Comparison of ENCODE assay signal across 2 cellular contexts in the genomic region with DNA sequence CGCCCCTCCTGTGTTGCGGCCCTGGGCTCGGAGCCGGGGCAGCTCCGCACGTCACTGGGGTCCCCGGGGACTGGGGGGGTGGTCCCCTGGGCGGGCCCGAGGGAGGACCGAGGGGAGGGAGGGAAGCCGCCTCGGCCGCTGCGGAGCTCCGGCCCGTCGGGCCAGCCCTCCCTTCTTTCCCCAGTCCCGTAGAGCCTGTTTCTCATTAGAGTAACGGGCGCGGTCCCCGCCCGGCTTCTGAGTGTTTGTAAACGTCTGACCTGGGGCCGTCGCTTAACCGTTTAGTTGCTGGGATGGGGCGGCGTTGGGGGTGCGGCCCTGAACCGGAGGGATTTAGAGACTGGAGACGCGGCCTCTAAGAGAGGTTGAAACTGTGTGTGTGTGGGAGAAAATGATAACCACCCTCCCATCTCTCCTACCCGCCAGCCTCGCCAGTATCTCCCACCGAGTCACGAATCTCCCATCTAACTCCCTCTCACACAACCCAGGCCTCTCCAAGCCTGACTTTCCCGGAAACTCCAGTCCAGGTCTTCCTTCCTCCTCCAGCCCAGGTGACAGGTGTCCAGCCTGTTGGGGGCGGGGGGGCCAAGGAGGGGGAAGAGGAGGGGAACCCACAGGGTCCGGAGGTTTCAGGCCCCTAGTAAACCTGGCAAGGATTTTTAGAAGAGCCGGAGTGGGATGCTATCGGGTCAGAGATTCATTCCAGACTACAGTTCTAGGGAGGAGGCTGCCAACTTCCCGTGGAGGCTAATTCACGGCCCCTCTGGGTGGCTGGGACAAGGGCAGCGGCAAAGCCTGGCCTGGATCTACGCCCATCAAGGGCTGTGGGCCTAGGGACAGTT.
TF ChIP-seq lines count a peak whose summit lies in the region.

No MANE protein-coding gene starts in this region.

TF ChIP-seq in HEK293, 187 proteins besides CTCF, POLR2A, EP300 and RAD21 (continued from another document and continues in another):
- TF ChIP-seq, protein P1, sequence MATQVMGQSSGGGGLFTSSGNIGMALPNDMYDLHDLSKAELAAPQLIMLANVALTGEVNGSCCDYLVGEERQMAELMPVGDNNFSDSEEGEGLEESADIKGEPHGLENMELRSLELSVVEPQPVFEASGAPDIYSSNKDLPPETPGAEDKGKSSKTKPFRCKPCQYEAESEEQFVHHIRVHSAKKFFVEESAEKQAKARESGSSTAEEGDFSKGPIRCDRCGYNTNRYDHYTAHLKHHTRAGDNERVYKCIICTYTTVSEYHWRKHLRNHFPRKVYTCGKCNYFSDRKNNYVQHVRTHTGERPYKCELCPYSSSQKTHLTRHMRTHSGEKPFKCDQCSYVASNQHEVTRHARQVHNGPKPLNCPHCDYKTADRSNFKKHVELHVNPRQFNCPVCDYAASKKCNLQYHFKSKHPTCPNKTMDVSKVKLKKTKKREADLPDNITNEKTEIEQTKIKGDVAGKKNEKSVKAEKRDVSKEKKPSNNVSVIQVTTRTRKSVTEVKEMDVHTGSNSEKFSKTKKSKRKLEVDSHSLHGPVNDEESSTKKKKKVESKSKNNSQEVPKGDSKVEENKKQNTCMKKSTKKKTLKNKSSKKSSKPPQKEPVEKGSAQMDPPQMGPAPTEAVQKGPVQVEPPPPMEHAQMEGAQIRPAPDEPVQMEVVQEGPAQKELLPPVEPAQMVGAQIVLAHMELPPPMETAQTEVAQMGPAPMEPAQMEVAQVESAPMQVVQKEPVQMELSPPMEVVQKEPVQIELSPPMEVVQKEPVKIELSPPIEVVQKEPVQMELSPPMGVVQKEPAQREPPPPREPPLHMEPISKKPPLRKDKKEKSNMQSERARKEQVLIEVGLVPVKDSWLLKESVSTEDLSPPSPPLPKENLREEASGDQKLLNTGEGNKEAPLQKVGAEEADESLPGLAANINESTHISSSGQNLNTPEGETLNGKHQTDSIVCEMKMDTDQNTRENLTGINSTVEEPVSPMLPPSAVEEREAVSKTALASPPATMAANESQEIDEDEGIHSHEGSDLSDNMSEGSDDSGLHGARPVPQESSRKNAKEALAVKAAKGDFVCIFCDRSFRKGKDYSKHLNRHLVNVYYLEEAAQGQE (tag by site-specific recombination; IDR thresholded peaks at IDR 0.05), result 0 out of 2 replicates have a peak, but pooled peaks have one; percentile 8
- TF ChIP-seq ZNF621 (tag by site-specific recombination; IDR thresholded peaks at IDR 0.05), result no peak
- TF ChIP-seq ZNF792 (tag by site-specific recombination; IDR thresholded peaks at IDR 0.05), result no peak
- no peak for TF ChIP-seq PRDM6 (tag by site-specific recombination; IDR thresholded peaks at IDR 0.05)
- peak; percentile 26 for TF ChIP-seq KLF9 (tag by site-specific recombination; IDR thresholded peaks at IDR 0.05; ENCODE audit: low read depth)
- no peak for TF ChIP-seq ZSCAN23 (tag by site-specific recombination; IDR thresholded peaks at IDR 0.05)
- peak; percentile 68; the same call in 1 of the 2 replicates for TF ChIP-seq PRDM4 (tag by site-specific recombination; IDR thresholded peaks at IDR 0.05)
- no peak for TF ChIP-seq ZNF624 (tag by site-specific recombination; IDR thresholded peaks at IDR 0.05)
- TF ChIP-seq ZNF423 (tag by site-specific recombination; IDR thresholded peaks at IDR 0.05), result peak; percentile 100
- TF ChIP-seq ZNF785 (tag by site-specific recombination; IDR thresholded peaks at IDR 0.05), result no peak
- TF ChIP-seq, protein P2, sequence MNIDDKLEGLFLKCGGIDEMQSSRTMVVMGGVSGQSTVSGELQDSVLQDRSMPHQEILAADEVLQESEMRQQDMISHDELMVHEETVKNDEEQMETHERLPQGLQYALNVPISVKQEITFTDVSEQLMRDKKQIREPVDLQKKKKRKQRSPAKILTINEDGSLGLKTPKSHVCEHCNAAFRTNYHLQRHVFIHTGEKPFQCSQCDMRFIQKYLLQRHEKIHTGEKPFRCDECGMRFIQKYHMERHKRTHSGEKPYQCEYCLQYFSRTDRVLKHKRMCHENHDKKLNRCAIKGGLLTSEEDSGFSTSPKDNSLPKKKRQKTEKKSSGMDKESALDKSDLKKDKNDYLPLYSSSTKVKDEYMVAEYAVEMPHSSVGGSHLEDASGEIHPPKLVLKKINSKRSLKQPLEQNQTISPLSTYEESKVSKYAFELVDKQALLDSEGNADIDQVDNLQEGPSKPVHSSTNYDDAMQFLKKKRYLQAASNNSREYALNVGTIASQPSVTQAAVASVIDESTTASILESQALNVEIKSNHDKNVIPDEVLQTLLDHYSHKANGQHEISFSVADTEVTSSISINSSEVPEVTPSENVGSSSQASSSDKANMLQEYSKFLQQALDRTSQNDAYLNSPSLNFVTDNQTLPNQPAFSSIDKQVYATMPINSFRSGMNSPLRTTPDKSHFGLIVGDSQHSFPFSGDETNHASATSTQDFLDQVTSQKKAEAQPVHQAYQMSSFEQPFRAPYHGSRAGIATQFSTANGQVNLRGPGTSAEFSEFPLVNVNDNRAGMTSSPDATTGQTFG (tag by site-specific recombination; IDR thresholded peaks at IDR 0.05; ENCODE audit: borderline replicate concordance), result no peak
- TF ChIP-seq ZNF416 (tag by site-specific recombination; IDR thresholded peaks at IDR 0.05), result no peak
- peak; percentile 92 for TF ChIP-seq KLF1 (tag by site-specific recombination; IDR thresholded peaks at IDR 0.05)
- peak; percentile 68 for TF ChIP-seq ZNF335 (tag by site-specific recombination; conservative IDR thresholded peaks at IDR 0.05)

TF ChIP-seq in liver, 16 proteins besides CTCF, POLR2A, EP300 and RAD21:
- TF ChIP-seq, protein P1 (IDR thresholded peaks at IDR 0.05), result no peak
- peak; percentile 2 for TF ChIP-seq SP1 (IDR thresholded peaks at IDR 0.05)
